ENCODE assay signal across 8 cellular contexts in genomic region chr19:18590273-18591272, GRCh38. TPM values are rescaled to one million over a fixed set of nuclear protein-coding genes. Genes with fewer than 3 reads are reported as not detected.
DNase-seq lines count a peak whose midpoint lies in the region; ATAC-seq and TF ChIP-seq lines count a peak whose summit lies in the region.

No MANE protein-coding gene starts in this region.

- H3K4me1 Mint-ChIP-seq in T-helper 1 cell treated with Interleukin-12 subunit alpha and Interleukin-12 subunit beta and Interleukin-4 antibody, amounts not matched to agents 30 μg/mL and 1 μg/mL, for 36 hours (ENCODE audit: low read depth) = peaks cover 35% of the 10 kb centered on the region

- peak overlapping the region; percentile 87 for H3K27ac Mint-ChIP-seq in T-helper 1 cell treated with Interleukin-12 subunit alpha and Interleukin-12 subunit beta and Interleukin-4 antibody, amounts not matched to agents 30 μg/mL and 1 μg/mL, for 36 hours

- no peaks in the 10 kb centered on the region for H3K9me3 Mint-ChIP-seq in T-helper 1 cell treated with Interleukin-12 subunit alpha and Interleukin-12 subunit beta and Interleukin-4 antibody, amounts not matched to agents 30 μg/mL and 1 μg/mL, for 36 hours

- POLR2A ChIA-PET in BJ (lab: Charles Lee) = no interaction called here

- peaks cover 12% of the 10 kb centered on the region for H3K36me3 Mint-ChIP-seq in T-helper 1 cell treated with Interleukin-12 subunit alpha and Interleukin-12 subunit beta and Interleukin-4 antibody, amounts not matched to agents 30 μg/mL and 1 μg/mL, for 36 hours (ENCODE audit: low read depth)

- no peaks in the 10 kb centered on the region for H3K27me3 ChIP-seq in BJ (ENCODE audit: control insufficient read depth, insufficient read depth, low read length)

- peaks cover 7% of the 10 kb centered on the region for H3K27me3 Mint-ChIP-seq in T-helper 1 cell treated with Interleukin-12 subunit alpha and Interleukin-12 subunit beta and Interleukin-4 antibody, amounts not matched to agents 30 μg/mL and 1 μg/mL, for 36 hours (ENCODE audit: low read depth)

- intact Hi-C loops in posterior vena cava (cut with DNase I) = loop anchor here (2.0 to 10.0 kb wide), 3 partner anchors 82 to 254 kb away; no protein-coding TSS in a partner anchor

- H3K36me3 ChIP-seq in BJ (ENCODE audit: control insufficient read depth, insufficient read depth, low read length) = peaks cover 4% of the 10 kb centered on the region

- CTCF ChIA-PET in BJ (lab: Yijun Ruan, JAX) = interaction anchor here (0.6 to 6.1 kb wide), 9 partner anchors 12 to 257 kb away, joined by 3 to 40 read pairs (median 12); partner anchors contain the start of gene UBA52

- peak overlapping the region; percentile 88 for H3K4me3 Mint-ChIP-seq in T-helper 1 cell treated with Interleukin-12 subunit alpha and Interleukin-12 subunit beta and Interleukin-4 antibody, amounts not matched to agents 30 μg/mL and 1 μg/mL, for 36 hours

- no peak overlapping the region for H3K4me3 ChIP-seq in BJ (ENCODE audit: low read depth, low read length)

- peak; percentile 36 for ATAC-seq in HG03469 (IDR thresholded peaks at IDR 0.05; ENCODE audit: unreplicated experiment)
- no peak for ATAC-seq in GM18873 (IDR thresholded peaks at IDR 0.05; ENCODE audit: low FRiP score, unreplicated experiment)
- ATAC-seq in HG02610 (IDR thresholded peaks at IDR 0.05; ENCODE audit: unreplicated experiment) = no peak

- peak; percentile 45 for TF ChIP-seq CTCF in BJ (IDR thresholded peaks at IDR 0.05; ENCODE audit: insufficient read depth, low read depth, low read length)

- no peak for DNase-seq in BJ (ENCODE audit: low read depth)
- DNase-seq in fibroblast of the conjunctiva (ENCODE audit: low read depth) = peak; percentile 91
- peak; percentile 90 for DNase-seq in posterior vena cava (ENCODE audit: low spot score)
- no peak for DNase-seq in GF-D8 (lab: John Stamatoyannopoulos, UW)

RNA-seq across cellular contexts. Expression of gene REX1BD, which starts 2.0 kb away (rescaled TPM):
- 22.4 and 24.3 TPM in 2 replicates for polyA plus RNA-seq in BJ (2011; rRNA removed)
- polyA minus RNA-seq in BJ (2011; rRNA and poly(A)+ RNA removed) = 1.9 and 2.2 TPM in 2 replicates
- total RNA-seq in posterior vena cava = 10 to 100 TPM; 38.0 to 48.1 TPM

RNA-seq across cellular contexts. Expression of gene CRLF1, which starts 16.0 kb away (rescaled TPM):
- polyA plus RNA-seq in BJ (2011; rRNA removed) = 5.6 and 6.6 TPM in 2 replicates
- polyA minus RNA-seq in BJ (2011; rRNA and poly(A)+ RNA removed) = 1.4 and 4.8 TPM in 2 replicates
- total RNA-seq in posterior vena cava = 100 to 1,000 TPM; 154 to 436 TPM

RNA-seq across cellular contexts. Expression of gene UBA52, which starts 18.9 kb away (rescaled TPM):
- polyA plus RNA-seq in BJ (2011; rRNA removed) = 2,336 and 2,472 TPM in 2 replicates
- 975 and 1,899 TPM in 2 replicates for polyA minus RNA-seq in BJ (2011; rRNA and poly(A)+ RNA removed)
- total RNA-seq in posterior vena cava = 100 to 1,000 TPM; 725 to 767 TPM

RNA-seq across cellular contexts. Expression of gene TMEM59L, which starts 22.1 kb away (rescaled TPM):
- polyA plus RNA-seq in BJ (2011; rRNA removed) = 0.69 and 1.6 TPM in 2 replicates
- 0.33 and 0.36 TPM in 2 replicates for polyA minus RNA-seq in BJ (2011; rRNA and poly(A)+ RNA removed)
- total RNA-seq in posterior vena cava = 10 to 100 TPM in 1 of 2 donors, 1 to 10 TPM in 1; 2.8 to 14.5 TPM

RNA-seq across cellular contexts. Expression of gene KXD1, which starts 32.9 kb away (rescaled TPM):
- polyA plus RNA-seq in BJ (2011; rRNA removed) = 100 and 163 TPM in 2 replicates
- polyA minus RNA-seq in BJ (2011; rRNA and poly(A)+ RNA removed) = 70.3 and 128 TPM in 2 replicates
- total RNA-seq in posterior vena cava = 10 to 100 TPM; 63.9 to 75.2 TPM

Comparison
In these comparisons a context has a peak if more than half of its experiments do, and no peak if none do; other contexts are left out.
1. DNase-seq: peak in fibroblast of the conjunctiva (single experiment) and posterior vena cava (single experiment); none in BJ (single experiment) and GF-D8 (single experiment).